8 cellular contexts compared by ENCODE assay signal in genomic region chr7:149714910-149715471, GRCh38. TPM values are rescaled to one million over a fixed set of nuclear protein-coding genes. Genes with fewer than 3 reads are reported as not detected.
DNase-seq lines count a peak whose midpoint lies in the region; ATAC-seq, FAIRE-seq and TF ChIP-seq lines count a peak whose summit lies in the region.

No MANE protein-coding gene starts in this region.

- peak overlapping the region; percentile 83 for H3K9ac ChIP-seq in adipocyte (ENCODE audit: low read length)

- CTCF ChIA-PET in A549 (lab: Yijun Ruan, JAX): interaction anchor here (0.5 to 2.0 kb wide), 3 partner anchors 15 to 681 kb away, joined by 3 to 5 read pairs (median 3); no protein-coding TSS in a partner anchor

- TF ChIP-seq CTCF in A549 (IDR thresholded peaks at IDR 0.05): no peak

- TF ChIP-seq POLR2A in A549 (IDR thresholded peaks at IDR 0.05; ENCODE audit: low read length): no peak

- H3K27ac ChIP-seq in A549 (peak overlapping the region; percentile 69 to 89), layer of hippocampus (ENCODE audit: low read depth, low read length) (peak overlapping the region; percentile 81)

- H3K9me3 ChIP-seq in A549 (peaks cover 33% of the 10 kb centered on the region), adipocyte (ENCODE audit: control insufficient read depth, low read length) (peaks cover 20% of the 10 kb centered on the region)

- 31% methylated on average over 3 of the region's 48 CpGs for WGBS in A549 (ENCODE audit: missing lambda C conversion rate)

- peak overlapping the region; percentile 61 for H3K4me3 ChIP-seq in A549
- H3K4me3 ChIP-seq in adipocyte (ENCODE audit: low read length): peak overlapping the region; percentile 81

- no peaks in the 10 kb centered on the region for H3K36me3 ChIP-seq in adipocyte (ENCODE audit: control insufficient read depth, insufficient read depth, low read length, severe bottlenecking)

- POLR2A ChIA-PET in A549 (lab: Yijun Ruan, JAX): interaction anchor here (0.8 kb wide), 1 partner anchor 90 kb away, joined by 3 read pairs; no protein-coding TSS in a partner anchor

- H3K4me2 ChIP-seq in A549: peak overlapping the region; percentile 89

- no peak for TF ChIP-seq EP300 in A549 (IDR thresholded peaks at IDR 0.05)
- TF ChIP-seq EP300 in Ishikawa (IDR thresholded peaks at IDR 0.05; ENCODE audit: borderline replicate concordance): no peak

- H3K4me1 ChIP-seq in A549: peaks cover 20% of the 10 kb centered on the region
- peaks cover 16% of the 10 kb centered on the region for H3K4me1 ChIP-seq in adipocyte (ENCODE audit: control insufficient read depth, insufficient read depth, low read length)

- H3K27me3 ChIP-seq in adipocyte (replicated peaks; ENCODE audit: control insufficient read depth, insufficient read depth, low read length): no peaks in the 10 kb centered on the region
- no peaks in the 10 kb centered on the region for H3K27me3 ChIP-seq in layer of hippocampus (ENCODE audit: control insufficient read depth, insufficient read depth, low read length)

- TF ChIP-seq RAD21 in A549 (conservative IDR thresholded peaks at IDR 0.05 in 1 of 2, IDR thresholded peaks at IDR 0.05 in 1 of 2) (no peak), Ishikawa (IDR thresholded peaks at IDR 0.05; ENCODE audit: low read depth) (no peak)

- no peak for DNase-seq in A549 (ENCODE audit: low read depth in 1 of 2, low spot score in 1 of 2)
- DNase-seq in adipocyte (ENCODE audit: low read depth): no peak
- peak; percentile 24 to 32 for DNase-seq in stimulated activated CD8-positive, alpha-beta memory T cell treated with anti-CD3 and anti-CD28 coated beads, Interleukin-7, amount 100 ng/mL, for 4 hours (ENCODE audit: low read depth in 2 of 2)
- DNase-seq in mesenteric fat pad (ENCODE audit: low spot score): no peak
- no peak for DNase-seq in NOMO-1 (lab: John Stamatoyannopoulos, UW; ENCODE audit: unreplicated experiment in 2 of 2)

- FAIRE-seq in A549 (lab: Jason Lieb, UNC): no peak

- peak; percentile 9 to 46; a peak in 5 of 6 replicates for ATAC-seq in A549
- ATAC-seq in GM19467 (IDR thresholded peaks at IDR 0.05; ENCODE audit: unreplicated experiment): peak; percentile 8

TF ChIP-seq in A549, 52 proteins besides CTCF, POLR2A, EP300 and RAD21:
- TF ChIP-seq FOSL2 (IDR thresholded peaks at IDR 0.05) (no peak), FOSL2 (CRISPR knock-in tag; IDR thresholded peaks at IDR 0.05) (no peak), GATA3 (IDR thresholded peaks at IDR 0.05; ENCODE audit: borderline replicate concordance) (no peak), HEYL (CRISPR knock-in tag; IDR thresholded peaks at IDR 0.05) (no peak), KDM1A (IDR thresholded peaks at IDR 0.05; ENCODE audit: low read depth) (no peak), NR3C1 (IDR thresholded peaks at IDR 0.05) (no peak), RCOR1 (IDR thresholded peaks at IDR 0.05; ENCODE audit: low read depth, low read length) (no peak), BHLHE40 (IDR thresholded peaks at IDR 0.05; ENCODE audit: low read depth, low read length) (no peak), PHF8 (IDR thresholded peaks at IDR 0.05; ENCODE audit: borderline replicate concordance, low read depth) (no peak; the same call in 1 of the 2 replicates), JUNB (IDR thresholded peaks at IDR 0.05) (no peak), MAZ (IDR thresholded peaks at IDR 0.05; ENCODE audit: borderline replicate concordance, low read depth, low read length) (no peak), HOXA7 (CRISPR knock-in tag; IDR thresholded peaks at IDR 0.05) (no peak), ZC3H11A (IDR thresholded peaks at IDR 0.05) (no peak), KDM5A (IDR thresholded peaks at IDR 0.05) (no peak)
- TF ChIP-seq, protein P1, sequence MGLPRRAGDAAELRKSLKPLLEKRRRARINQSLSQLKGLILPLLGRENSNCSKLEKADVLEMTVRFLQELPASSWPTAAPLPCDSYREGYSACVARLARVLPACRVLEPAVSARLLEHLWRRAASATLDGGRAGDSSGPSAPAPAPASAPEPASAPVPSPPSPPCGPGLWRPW (IDR thresholded peaks at IDR 0.05): no peak
- TF ChIP-seq, protein P2, sequence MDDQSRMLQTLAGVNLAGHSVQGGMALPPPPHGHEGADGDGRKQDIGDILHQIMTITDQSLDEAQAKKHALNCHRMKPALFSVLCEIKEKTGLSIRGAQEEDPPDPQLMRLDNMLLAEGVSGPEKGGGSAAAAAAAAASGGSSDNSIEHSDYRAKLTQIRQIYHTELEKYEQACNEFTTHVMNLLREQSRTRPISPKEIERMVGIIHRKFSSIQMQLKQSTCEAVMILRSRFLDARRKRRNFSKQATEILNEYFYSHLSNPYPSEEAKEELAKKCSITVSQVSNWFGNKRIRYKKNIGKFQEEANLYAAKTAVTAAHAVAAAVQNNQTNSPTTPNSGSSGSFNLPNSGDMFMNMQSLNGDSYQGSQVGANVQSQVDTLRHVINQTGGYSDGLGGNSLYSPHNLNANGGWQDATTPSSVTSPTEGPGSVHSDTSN (IDR thresholded peaks at IDR 0.05): no peak

TF ChIP-seq in Ishikawa, 13 proteins besides CTCF, POLR2A, EP300 and RAD21:
- TF ChIP-seq FOXM1 (IDR thresholded peaks at IDR 0.05; ENCODE audit: borderline replicate concordance, low read depth) (no peak), CREB1 (IDR thresholded peaks at IDR 0.05; ENCODE audit: low read depth) (no peak), ZBTB7A (IDR thresholded peaks at IDR 0.05; ENCODE audit: low read depth) (peak; percentile 58)
TF ChIP-seq in Ishikawa: peak in this region for 1.

RNA-seq across cellular contexts. Expression of gene ZNF467, which starts 58.4 kb away (rescaled TPM):
- 2.4 and 3.3 TPM in 2 replicates for polyA plus RNA-seq in A549 (2011; rRNA removed)
- polyA plus RNA-seq in A549 (2012; cell fraction: cytosol; rRNA removed): 3.7 and 5.4 TPM in 2 replicates
- 9.2 and 14.9 TPM in 2 replicates for polyA plus RNA-seq in A549 (2012; cell fraction: nucleus; rRNA removed)
- polyA plus RNA-seq in A549 (2017; fragmentation: RNase III; extraction: RNeasy Plus Mini Kit Qiagen cat#74134 plus additional on column Dnase treatment): 2.0 to 4.1 TPM (median 3.1 TPM) in 3 replicates
- polyA minus RNA-seq in A549 (2011; rRNA and poly(A)+ RNA removed): 1.9 and 3.1 TPM in 2 replicates
- total RNA-seq in mesenteric fat pad: 11.5 TPM

Comparison
In these comparisons a context has a peak if more than half of its experiments do, and no peak if none do; other contexts are left out.
1. DNase-seq: peak in stimulated activated CD8-positive, alpha-beta memory T cell treated with anti-CD3 and anti-CD28 coated beads, Interleukin-7, amount 100 ng/mL, for 4 hours (2 of 2); none in A549 (0 of 2), adipocyte (single experiment), mesenteric fat pad (single experiment) and NOMO-1 (0 of 2).